In the genomic region with DNA sequence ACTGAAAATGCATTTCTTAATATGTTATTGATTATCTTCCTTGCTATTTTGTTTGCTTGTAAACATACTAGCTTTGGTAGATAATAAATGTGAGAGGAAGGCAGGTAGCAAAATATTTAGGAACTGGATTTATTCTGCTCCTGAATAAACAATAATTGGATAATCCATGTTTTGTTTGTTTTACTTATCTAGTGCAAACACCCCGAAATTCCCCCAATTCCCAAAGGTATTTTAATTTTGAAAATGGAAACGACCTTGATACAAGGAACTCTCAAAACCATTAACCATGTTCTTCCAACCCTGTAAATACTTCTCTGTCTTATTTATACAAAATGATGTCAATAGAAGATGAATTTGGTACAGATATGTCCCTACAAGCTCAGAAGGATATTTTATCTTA, we compare ENCODE assay signal across 35 cellular contexts. TPM values are rescaled to one million over a fixed set of nuclear protein-coding genes. Genes with fewer than 3 reads are reported as not detected.
"Had no signal": no experiment of that assay in that cellular context is flagged by ENCODE, and none has a peak within 500 bp of the region (broad histone marks: within the 10 kb centered on the region; RNA-seq: fewer than 3 reads in every experiment).

No MANE protein-coding gene starts in this region.

- H3K36me3 ChIP-seq: adrenal gland, brain microvascular endothelial cell, breast epithelium had no signal

- H3K4me3 ChIP-seq: adrenal gland, body of pancreas, breast epithelium had no signal

- H3K9me3 ChIP-seq: adrenal gland, body of pancreas, breast epithelium had no signal

- DNase-seq: activated B cell treated with CpG ODN at 0.5 μM for 24 hours; activated CD4-positive, alpha-beta memory T cell treated with anti-CD3 and anti-CD28 coated beads for 36 hours; activated CD4-positive, alpha-beta T cell treated with anti-CD3 and anti-CD28 coated beads for 4 hours; activated CD4-positive, alpha-beta T cell treated with anti-CD3 and anti-CD28 coated beads, Interleukin-2, amount 10 ng/mL, durations not matched to agents 24 days and 14 days; activated CD4-positive, alpha-beta T cell treated with anti-CD3 and anti-CD28 coated beads, Interleukin-2, amount 50 U/mL, for 1 hour; activated CD4-positive, alpha-beta T cell treated with anti-CD3 and anti-CD28 coated beads, Interleukin-2, amount 50 U/mL, for 4 hours; activated CD4-positive, CD25-positive, alpha-beta regulatory T cell treated with anti-CD3 and anti-CD28 coated beads, Interleukin-2, amount 50 U/mL, for 72 hours; activated CD8-positive, alpha-beta memory T cell treated with anti-CD3 and anti-CD28 coated beads, Interleukin-2, amount 50 U/mL, for 4 hours; activated CD8-positive, alpha-beta T cell treated with anti-CD3 and anti-CD28 coated beads for 36 hours; activated effector memory CD4-positive, alpha-beta T cell treated with anti-CD3 and anti-CD28 coated beads, Interleukin-2, amount 50 U/mL, for 16 hours; activated gamma-delta T cell treated with Interleukin-2 at 50 U/mL for 16 hours; activated naive CD4-positive, alpha-beta T cell; activated naive CD4-positive, alpha-beta T cell treated with anti-CD3 and anti-CD28 coated beads for 36 hours; activated naive CD4-positive, alpha-beta T cell treated with anti-CD3 and anti-CD28 coated beads, Interleukin-2, amount 50 U/mL, for 16 hours; activated naive CD8-positive, alpha-beta T cell treated with anti-CD3 and anti-CD28 coated beads for 36 hours; activated T-cell treated with anti-CD3 and anti-CD28 coated beads for 4 hours; activated T-cell treated with anti-CD3 and anti-CD28 coated beads, Interleukin-2, amount 50 U/mL, for 1 hour; activated T-cell treated with anti-CD3 and anti-CD28 coated beads, Interleukin-2, amount 50 U/mL, for 4 hours; activated T-cell treated with anti-CD3 and anti-CD28 coated beads, Interleukin-2, amount 50 U/mL, for 72 hours; adrenal gland; amniotic stem cell; aorta; body of pancreas; brain microvascular endothelial cell; central memory CD4-positive, alpha-beta T cell; T-helper 1 cell; T-helper 2 cell; T-helper 9 cell had no signal

- H3K4me1 ChIP-seq: adrenal gland, breast epithelium had no signal

- FAIRE-seq: astrocyte had no signal

- H3K27me3 ChIP-seq: adrenal gland, body of pancreas, brain microvascular endothelial cell, breast epithelium had no signal

- H3K27ac ChIP-seq: adrenal gland, body of pancreas, brain microvascular endothelial cell, breast epithelium, VCaP had no signal

- ATAC-seq: activated CD8-positive, alpha-beta T cell treated with anti-CD3 and anti-CD28 coated beads for 36 hours; activated naive CD4-positive, alpha-beta T cell treated with anti-CD3 and anti-CD28 coated beads, Interleukin-2, amount 50 U/mL, for 72 hours; activated T-cell treated with anti-CD3 and anti-CD28 coated beads, Interleukin-2, amount 50 U/mL, for 4 hours; activated T-cell treated with anti-CD3 and anti-CD28 coated beads, Interleukin-2, amount 50 U/mL, for 72 hours; activated T-helper 17 cell treated with anti-CD3 and anti-CD28 coated beads, Interleukin-2, amount 50 U/mL, for 72 hours; body of pancreas had no signal

RNA-seq across cellular contexts. Expression of gene USH2A, which starts 3.0 kb away (rescaled TPM):
- total RNA-seq: activated B cell treated with CpG ODN at 0.5 μM for 24 hours; activated CD4-positive, alpha-beta memory T cell treated with anti-CD3 and anti-CD28 coated beads for 36 hours; activated CD4-positive, alpha-beta T cell treated with anti-CD3 and anti-CD28 coated beads, Interleukin-2, amount 10 ng/mL, durations not matched to agents 24 days and 14 days; activated CD8-positive, alpha-beta memory T cell treated with anti-CD3 and anti-CD28 coated beads for 36 hours; activated CD8-positive, alpha-beta T cell treated with anti-CD3 and anti-CD28 coated beads for 36 hours; activated naive CD4-positive, alpha-beta T cell treated with anti-CD3 and anti-CD28 coated beads for 36 hours; activated naive CD4-positive, alpha-beta T cell treated with anti-CD3 and anti-CD28 coated beads, Interleukin-2, amount 50 U/mL, for 72 hours; activated naive CD8-positive, alpha-beta T cell treated with anti-CD3 and anti-CD28 coated beads for 36 hours; activated T-cell treated with anti-CD3 and anti-CD28 coated beads, Interleukin-2, amount 50 U/mL, for 4 hours; activated T-cell treated with anti-CD3 and anti-CD28 coated beads, Interleukin-2, amount 50 U/mL, for 72 hours; activated T-helper 1 cell treated with anti-CD3 and anti-CD28 coated beads, Interleukin-12 subunit alpha, Interleukin-12 subunit beta, Interleukin-2, Interleukin-4 antibody, amounts not matched to agents 30 ng/mL and 10 ng/mL and 1 ng/mL, durations not matched to agents 14 hours and 24 hours and 36 hours; activated T-helper 17 cell treated with anti-CD3 and anti-CD28 coated beads, Interleukin-2, amount 50 U/mL, for 72 hours; aorta; breast epithelium had no signal
